ENCODE assay signal across 29 cellular contexts in the genomic region with DNA sequence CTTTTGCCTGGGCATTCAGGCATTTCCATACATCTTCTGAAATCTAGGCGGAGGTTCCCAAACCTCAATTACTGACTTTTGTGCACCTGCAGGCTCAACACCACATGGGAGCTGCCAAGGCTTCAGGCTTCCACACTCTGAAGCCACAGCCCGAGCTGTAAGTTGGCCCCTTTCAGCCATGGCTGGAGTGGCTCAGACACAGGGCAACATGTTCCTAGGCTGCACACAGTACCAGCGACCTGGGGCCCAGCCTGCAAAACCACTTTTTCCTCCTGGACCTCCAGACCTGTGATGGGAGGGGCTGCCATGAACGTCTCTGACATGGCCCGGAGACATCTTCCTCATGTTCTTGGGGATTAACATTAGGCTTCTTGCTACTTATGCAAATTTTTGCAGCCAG.
DNase-seq lines count a peak whose midpoint lies in the region; TF ChIP-seq lines count a peak whose summit lies in the region.
"Had no signal": no experiment of that assay in that cellular context is flagged by ENCODE, and none has a peak within 500 bp of the region (broad histone marks: within the 10 kb centered on the region; RNA-seq: fewer than 3 reads in every experiment).

No MANE protein-coding gene starts in this region.

- intact Hi-C loops in spleen (cut with DNase I; ENCODE audit: low total_unique reads) = no loop called here

- POLR2A ChIA-PET in HEK293 (lab: Yijun Ruan, JAX) = no interaction called here

- H3K36me3 ChIP-seq in HEK293 (ENCODE audit: control insufficient read depth in 2 of 2, insufficient read depth in 1 of 2, low read length in 2 of 2) (no peaks in the 10 kb centered on the region), spleen (no peaks in the 10 kb centered on the region)
- H3K36me3 ChIP-seq: BE2C; BLaER1; BLaER1 treated with 17β-estradiol and CSF1 and Interleukin-3, amounts not matched to agents 10 nM and 100 nM had no signal

- TF ChIP-seq CTCF in HEK293 (tag by site-specific recombination; IDR thresholded peaks at IDR 0.05) = no peak
- TF ChIP-seq CTCF in spleen (IDR thresholded peaks at IDR 0.05 in 8 of 11, conservative IDR thresholded peaks at IDR 0.05 in 3 of 11) = no peak

- H3K4me1 ChIP-seq in HEK293 (ENCODE audit: control insufficient read depth, insufficient read depth, low read length) (no peaks in the 10 kb centered on the region), spleen (no peaks in the 10 kb centered on the region)
- H3K4me1 ChIP-seq: A549, BE2C, BLaER1, Caco-2 had no signal

- DNase-seq in spleen = peak; percentile 59
- DNase-seq in NCI-H1105 (lab: John Stamatoyannopoulos, UW) = no peak
- DNase-seq in SW480 (ENCODE audit: low spot score) = no peak
- DNase-seq: 8988T; ACHN; AML-193; BE2C; C1 segment of cervical spinal cord; Caco-2; Calu3; CD4-positive, alpha-beta memory T cell; CD4-positive, alpha-beta T cell; CD4-positive, CD25-positive, alpha-beta regulatory T cell; CD8-positive, alpha-beta memory T cell; CD8-positive, alpha-beta T cell; COR-L47; DMS 273 treated with DMSO at 0.1 percent for 48 hours; DMS153; DMS53; DMS79; DMS79 treated with DMSO at 0.1 percent for 48 hours; DND-41; EL had no signal

- no peak for TF ChIP-seq POLR2A in spleen (IDR thresholded peaks at IDR 0.05)

- 74 to 86% (median 81%) methylated on average over 5 of the region's 5 CpGs for WGBS in spleen, 5 donors

- H3K27me3 ChIP-seq in spleen (replicated peaks in 1 of 7) = no peaks in the 10 kb centered on the region
- H3K27me3 ChIP-seq: BE2C; BLaER1; BLaER1 treated with 17β-estradiol and CSF1 and Interleukin-3, amounts not matched to agents 10 nM and 100 nM had no signal

- H3K4me3 ChIP-seq in HEK293 (ENCODE audit: low read depth, low read length) (no peak overlapping the region), spleen (no peak overlapping the region)
- H3K4me3 ChIP-seq: A549; BLaER1; BLaER1 treated with 17β-estradiol and CSF1 and Interleukin-3, amounts not matched to agents 10 nM and 100 nM had no signal

- H3K27ac ChIP-seq in HEK293 (ENCODE audit: extremely low read depth, low read depth, low read length) = no peak overlapping the region
- H3K27ac ChIP-seq in spleen = no peak overlapping the region
- H3K27ac ChIP-seq: 22Rv1; A549; BLaER1; BLaER1 treated with 17β-estradiol and CSF1 and Interleukin-3, amounts not matched to agents 10 nM and 100 nM; C4-2B had no signal

- H3K9me3 ChIP-seq in HEK293 (ENCODE audit: control insufficient read depth, insufficient read depth, low read depth, low read length) = no peaks in the 10 kb centered on the region
- H3K9me3 ChIP-seq in spleen = peaks cover 0 to 42% (median 28%) of the 10 kb centered on the region in 8 donors
- H3K9me3 ChIP-seq: A549, BE2C, BLaER1, Caco-2 had no signal

- CTCF ChIA-PET in HEK293 (lab: Yijun Ruan, JAX) = no interaction called here

TF ChIP-seq in HEK293, 187 proteins besides CTCF, POLR2A, EP300 and RAD21:
- no peak for TF ChIP-seq ZFP41 (tag by site-specific recombination; IDR thresholded peaks at IDR 0.05; ENCODE audit: borderline replicate concordance)
- TF ChIP-seq ZNF433 (tag by site-specific recombination; IDR thresholded peaks at IDR 0.05; ENCODE audit: low read depth) = no peak
- TF ChIP-seq, protein P1, sequence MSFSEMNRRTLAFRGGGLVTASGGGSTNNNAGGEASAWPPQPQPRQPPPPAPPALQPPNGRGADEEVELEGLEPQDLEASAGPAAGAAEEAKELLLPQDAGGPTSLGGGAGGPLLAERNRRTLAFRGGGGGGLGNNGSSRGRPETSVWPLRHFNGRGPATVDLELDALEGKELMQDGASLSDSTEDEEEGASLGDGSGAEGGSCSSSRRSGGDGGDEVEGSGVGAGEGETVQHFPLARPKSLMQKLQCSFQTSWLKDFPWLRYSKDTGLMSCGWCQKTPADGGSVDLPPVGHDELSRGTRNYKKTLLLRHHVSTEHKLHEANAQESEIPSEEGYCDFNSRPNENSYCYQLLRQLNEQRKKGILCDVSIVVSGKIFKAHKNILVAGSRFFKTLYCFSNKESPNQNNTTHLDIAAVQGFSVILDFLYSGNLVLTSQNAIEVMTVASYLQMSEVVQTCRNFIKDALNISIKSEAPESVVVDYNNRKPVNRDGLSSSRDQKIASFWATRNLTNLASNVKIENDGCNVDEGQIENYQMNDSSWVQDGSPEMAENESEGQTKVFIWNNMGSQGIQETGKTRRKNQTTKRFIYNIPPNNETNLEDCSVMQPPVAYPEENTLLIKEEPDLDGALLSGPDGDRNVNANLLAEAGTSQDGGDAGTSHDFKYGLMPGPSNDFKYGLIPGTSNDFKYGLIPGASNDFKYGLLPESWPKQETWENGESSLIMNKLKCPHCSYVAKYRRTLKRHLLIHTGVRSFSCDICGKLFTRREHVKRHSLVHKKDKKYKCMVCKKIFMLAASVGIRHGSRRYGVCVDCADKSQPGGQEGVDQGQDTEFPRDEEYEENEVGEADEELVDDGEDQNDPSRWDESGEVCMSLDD (tag by site-specific recombination; IDR thresholded peaks at IDR 0.05) = no peak
- no peak for TF ChIP-seq ZFP69B (tag by site-specific recombination; IDR thresholded peaks at IDR 0.05)
- peak; percentile 35; the same call in 1 of the 2 replicates for TF ChIP-seq ZNF585B (tag by site-specific recombination; IDR thresholded peaks at IDR 0.05)
- no peak for TF ChIP-seq ZNF701 (tag by site-specific recombination; IDR thresholded peaks at IDR 0.05)
- no peak for TF ChIP-seq ZNF112 (tag by site-specific recombination; IDR thresholded peaks at IDR 0.05)
- TF ChIP-seq PRDM1 (tag by site-specific recombination; IDR thresholded peaks at IDR 0.05) = no peak
- TF ChIP-seq ZNF391 (tag by site-specific recombination; IDR thresholded peaks at IDR 0.05; ENCODE audit: borderline replicate concordance, low read depth) = no peak
TF ChIP-seq in HEK293: peak in this region for 1.
